Comparison of ENCODE assay signal across 21 cellular contexts in the genomic region with DNA sequence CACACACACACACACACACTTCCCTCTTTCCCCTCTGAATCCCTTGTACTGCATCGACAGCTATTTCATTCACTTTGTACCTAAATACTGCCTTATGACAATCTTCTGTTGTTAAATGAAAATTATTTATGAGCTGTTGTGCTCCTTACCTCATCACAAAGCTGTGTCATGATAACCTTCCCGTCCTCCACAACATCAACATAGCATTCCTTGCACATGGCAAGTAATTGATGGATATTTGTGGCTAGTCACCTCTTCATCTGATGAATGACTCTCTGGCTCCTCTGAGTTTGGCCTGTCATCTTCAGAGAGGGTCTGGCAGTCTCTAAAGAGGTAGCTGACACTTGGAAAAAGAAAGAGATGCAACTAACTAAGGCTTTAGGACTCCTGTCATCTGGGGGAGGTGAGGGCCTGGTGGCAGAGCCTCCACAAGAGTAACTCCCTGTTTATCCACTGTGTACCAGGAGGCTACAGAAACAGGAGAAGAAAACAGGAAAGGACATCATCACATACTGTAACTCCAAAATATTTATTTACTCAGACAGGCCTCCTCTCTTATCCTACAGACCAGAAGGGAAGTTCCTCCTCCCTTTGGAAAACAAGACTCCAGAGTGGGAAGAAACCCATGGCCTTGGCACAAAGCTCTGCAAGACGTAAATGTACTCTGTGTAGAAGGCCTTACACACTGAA. TPM values are rescaled to one million over a fixed set of nuclear protein-coding genes. Genes with fewer than 3 reads are reported as not detected.
A peak's percentile ranks its signal among the peaks of the same experiment; 100 is the strongest.
DNase-seq lines count a peak whose midpoint lies in the region; ATAC-seq and TF ChIP-seq lines count a peak whose summit lies in the region.
"Had no signal": no experiment of that assay in that cellular context is flagged by ENCODE, and none has a peak within 500 bp of the region (broad histone marks: within the 10 kb centered on the region; RNA-seq: fewer than 3 reads in every experiment).

No MANE protein-coding gene starts in this region.

- H3K4me1 Mint-ChIP-seq in HFFc6 (ENCODE audit: low read depth) = peaks cover 74% of the 10 kb centered on the region

- peak overlapping the region; percentile 27 for H2AFZ ChIP-seq in mammary epithelial cell (ENCODE audit: low read depth, low read length)
- peak overlapping the region; percentile 48 for H2AFZ ChIP-seq in osteoblast (ENCODE audit: low read length)

- peak overlapping the region; percentile 59 for H3K27ac Mint-ChIP-seq in HFFc6
- H3K27ac Mint-ChIP-seq: activated CD8-positive, alpha-beta T cell treated with anti-CD3 and anti-CD28 coated beads for 36 hours had no signal

- no TSS peak for BruUV-seq in mammary epithelial cell (replicated peaks; lab: Mats Ljungman, UMichigan)

- no peak for ATAC-seq in HG03139 (IDR thresholded peaks at IDR 0.05; ENCODE audit: unreplicated experiment)
- ATAC-seq: activated CD8-positive, alpha-beta T cell treated with anti-CD3 and anti-CD28 coated beads for 36 hours; PC-3 had no signal

- no peaks in the 10 kb centered on the region for H3K79me2 ChIP-seq in mammary epithelial cell (ENCODE audit: insufficient read depth, low read length)
- H3K79me2 ChIP-seq in osteoblast (ENCODE audit: insufficient read depth, low read length) = no peaks in the 10 kb centered on the region

- H3K9ac ChIP-seq in mammary epithelial cell (ENCODE audit: insufficient read depth, low read length) = no peak overlapping the region

- CTCF ChIA-PET in mammary epithelial cell (lab: Charles Lee; ENCODE audit: low non-redundant PET) = no interaction called here

- DNase-seq in AG20443 (ENCODE audit: low spot score) (peak; percentile 21), HFFc6 (peak; percentile 25), mammary epithelial cell (no peak), osteoblast (ENCODE audit: insufficient read length, low spot score, missing footprints) (no peak), midbrain (lab: John Stamatoyannopoulos, UW) (no peak)
- DNase-seq in activated T-cell treated with anti-CD3 and anti-CD28 coated beads, Interleukin-2, amount 50 U/mL, for 48 hours = no peak
- DNase-seq: activated CD4-positive, CD25-positive, alpha-beta regulatory T cell treated with anti-CD3 and anti-CD28 coated beads, Interleukin-2, amount 50 U/mL, for 72 hours; activated CD8-positive, alpha-beta T cell treated with anti-CD3 and anti-CD28 coated beads for 36 hours; activated effector memory CD4-positive, alpha-beta T cell treated with anti-CD3 and anti-CD28 coated beads, Interleukin-2, amount 50 U/mL, for 16 hours; activated T-cell treated with anti-CD3 and anti-CD28 coated beads for 4 hours; NCI-H1436; NCI-H524; PC-3; SIG-M5; stimulated activated CD4-positive, alpha-beta T cell treated with anti-CD3 and anti-CD28 coated beads, Interleukin-1b, Interleukin-23, amount 100 ng/mL, for 48 hours; T-helper 1 cell had no signal

- no peak overlapping the region for H3K27ac ChIP-seq in mammary epithelial cell (ENCODE audit: insufficient read depth, low read depth, low read length)
- H3K27ac ChIP-seq in osteoblast (ENCODE audit: low read depth, low read length) = no peak overlapping the region
- H3K27ac ChIP-seq: coronary artery, neutrophil, skin epidermis had no signal

- no peaks in the 10 kb centered on the region for H3K27me3 ChIP-seq in mammary epithelial cell (ENCODE audit: insufficient read depth, low read length)
- no peaks in the 10 kb centered on the region for H3K27me3 ChIP-seq in osteoblast (ENCODE audit: insufficient read depth, low read length)
- H3K27me3 ChIP-seq: neutrophil had no signal

- in situ Hi-C loops in mammary epithelial cell (cut with MboI; ENCODE audit: low sequenced_read_pairs in 2 of 2) = loop anchor here (10.0 kb wide), 2 partner anchors 75 to 145 kb away; no protein-coding TSS in a partner anchor

- H4K20me1 ChIP-seq in mammary epithelial cell (ENCODE audit: insufficient read depth, low read length) (no peaks in the 10 kb centered on the region), osteoblast (ENCODE audit: insufficient read depth, low read length) (no peaks in the 10 kb centered on the region)

- WGBS in mammary epithelial cell (ENCODE audit: low coverage, missing lambda C conversion rate) = 100% methylated on average over 3 of the region's 3 CpGs

- H3K9me3 ChIP-seq in mammary epithelial cell (replicated peaks; ENCODE audit: insufficient read depth, low read length) (no peaks in the 10 kb centered on the region), osteoblast (ENCODE audit: low read depth, low read length) (no peaks in the 10 kb centered on the region)
- H3K9me3 ChIP-seq: neutrophil had no signal

- intact Hi-C loops in mammary epithelial cell (cut with micrococcal nuclease) = no loop called here

- no peak overlapping the region for H3K4me2 ChIP-seq in mammary epithelial cell (ENCODE audit: insufficient read depth, low read depth, low read length)
- H3K4me2 ChIP-seq in osteoblast (ENCODE audit: insufficient read depth, low read length) = no peak overlapping the region

- H3K4me3 ChIP-seq in mammary epithelial cell (replicated peaks in 1 of 3; ENCODE audit: insufficient read depth in 1 of 3, low read depth in 2 of 3, low read length in 3 of 3) (no peak overlapping the region), osteoblast (ENCODE audit: insufficient read depth, low read length) (no peak overlapping the region)
- H3K4me3 ChIP-seq: coronary artery, lung, skin epidermis had no signal

- no peaks in the 10 kb centered on the region for H3K9me3 Mint-ChIP-seq in HFFc6
- H3K9me3 Mint-ChIP-seq: activated CD8-positive, alpha-beta T cell treated with anti-CD3 and anti-CD28 coated beads for 36 hours had no signal

- H3K27me3 Mint-ChIP-seq in HFFc6 (ENCODE audit: insufficient read depth) = no peaks in the 10 kb centered on the region; the same call in 1 of the 2 replicates
- H3K27me3 Mint-ChIP-seq: activated CD8-positive, alpha-beta T cell treated with anti-CD3 and anti-CD28 coated beads for 36 hours had no signal

- peaks cover 22% of the 10 kb centered on the region for H3K4me1 ChIP-seq in mammary epithelial cell (ENCODE audit: insufficient read depth, low read length)
- H3K4me1 ChIP-seq in osteoblast (ENCODE audit: insufficient read depth, low read length) = peaks cover 20% of the 10 kb centered on the region

- TF ChIP-seq CTCF in HFFc6 (IDR thresholded peaks at IDR 0.05) = no peak
- TF ChIP-seq CTCF in mammary epithelial cell (conservative IDR thresholded peaks at IDR 0.05 in 1 of 2, IDR thresholded peaks at IDR 0.05 in 1 of 2; ENCODE audit: extremely low read depth in 1 of 2, insufficient read depth in 1 of 2, low read depth in 1 of 2, low read length in 2 of 2) = no peak
- TF ChIP-seq CTCF in osteoblast (IDR thresholded peaks at IDR 0.05; ENCODE audit: extremely low read depth, low read depth, low read length) = no peak

- no peaks in the 10 kb centered on the region for H3K36me3 Mint-ChIP-seq in HFFc6 (ENCODE audit: low read depth)

- H3K36me3 ChIP-seq in mammary epithelial cell (ENCODE audit: insufficient read depth, low read length) (no peaks in the 10 kb centered on the region), osteoblast (ENCODE audit: insufficient read depth, low read length) (no peaks in the 10 kb centered on the region)
- H3K36me3 ChIP-seq: neutrophil had no signal

- H3K4me3 Mint-ChIP-seq in HFFc6 = no peak overlapping the region
- H3K4me3 Mint-ChIP-seq: activated CD8-positive, alpha-beta T cell treated with anti-CD3 and anti-CD28 coated beads for 36 hours had no signal

- dilution Hi-C loops in mammary epithelial cell (cut with HindIII; ENCODE audit: low sequenced_read_pairs) = no loop called here

RNA-seq across cellular contexts. Expression of a gene that starts 40.3 kb away (rescaled TPM):
- total RNA-seq in HFFc6 (2021; fragmentation: NEBNext Ultra II Directional; extraction: Animal tissue kit (Norgen Biotek cat#: 25700)) = 10 to 100 TPM; 29.0 to 51.3 (median 35.6) TPM
- total RNA-seq in mammary epithelial cell = 10 to 100 TPM; 58.2 to 71.4 TPM
- polyA plus RNA-seq in mammary epithelial cell = 8.8 TPM
- polyA minus RNA-seq in mammary epithelial cell = 88.3 TPM
- 77.1 and 80.7 TPM in 2 replicates for total RNA-seq in osteoblast

Comparison
In these comparisons a context has a peak if more than half of its experiments do, and no peak if none do; other contexts are left out.
1. DNase-seq: peak in AG20443 (single experiment) and HFFc6 (single experiment); none in mammary epithelial cell (single experiment), osteoblast (single experiment), activated T-cell treated with anti-CD3 and anti-CD28 coated beads, Interleukin-2, amount 50 U/mL, for 48 hours (0 of 2) and midbrain (single experiment).